Comparison of ENCODE assay signal across 16 cellular contexts in the genomic region with DNA sequence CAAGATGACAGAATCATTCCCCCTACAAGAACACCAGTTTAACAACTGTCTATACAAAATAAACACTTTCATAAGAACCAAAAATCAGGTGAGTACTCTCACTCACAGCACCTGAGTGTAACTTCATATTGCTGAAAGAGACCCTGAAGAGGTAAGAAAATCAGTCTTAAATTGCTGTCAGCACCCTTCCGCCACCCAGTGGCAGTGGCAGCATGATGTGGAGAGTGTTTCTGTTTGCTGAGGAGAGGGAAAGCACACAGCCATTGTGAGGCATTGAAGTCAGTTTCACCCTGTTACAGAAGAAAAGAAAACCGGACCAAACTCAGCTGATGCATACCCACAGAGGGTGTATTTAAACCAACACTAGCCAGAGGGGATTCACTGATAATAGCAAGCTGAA.
A peak's percentile ranks its signal among the peaks of the same experiment; 100 is the strongest.
DNase-seq lines count a peak whose midpoint lies in the region; ATAC-seq, FAIRE-seq and TF ChIP-seq lines count a peak whose summit lies in the region.
"Had no signal": no experiment of that assay in that cellular context is flagged by ENCODE, and none has a peak within 500 bp of the region (broad histone marks: within the 10 kb centered on the region; RNA-seq: fewer than 3 reads in every experiment).

No MANE protein-coding gene starts in this region.

- peak; percentile 67 for FAIRE-seq in HepG2 (lab: Jason Lieb, UNC)
- FAIRE-seq in urothelium cell line (lab: Jason Lieb, UNC): peak; percentile 61

- no TSS peak for BruUV-seq in HepG2 (replicated peaks; lab: Mats Ljungman, UMichigan)

- POLR2A ChIA-PET in HepG2 (lab: Yijun Ruan, JAX): no interaction called here

- no peaks in the 10 kb centered on the region for H4K20me1 ChIP-seq in HepG2 (ENCODE audit: insufficient read depth, low read length)
- H4K20me1 ChIP-seq in OCI-LY3 (ENCODE audit: insufficient read depth, low read length): no peaks in the 10 kb centered on the region

- WGBS in HepG2 (ENCODE audit: low lambda C conversion rate): 9% methylated on average over 2 of the region's 2 CpGs
- WGBS in right lobe of liver (ENCODE audit: insufficient coverage, low coverage, low lambda C conversion rate, missing lambda C conversion rate): 52% methylated on average over 2 of the region's 2 CpGs

- H2AFZ ChIP-seq in HepG2 (ENCODE audit: low read length) (no peak overlapping the region), OCI-LY3 (ENCODE audit: low read depth, low read length) (peak overlapping the region; percentile 24; the same call in 1 of the 2 replicates)

- H3K36me3 ChIP-seq in HepG2 (replicated peaks in 1 of 2; ENCODE audit: control insufficient read depth in 1 of 2, insufficient read depth in 2 of 2, low read length in 2 of 2): no peaks in the 10 kb centered on the region
- H3K36me3 ChIP-seq in right lobe of liver: no peaks in the 10 kb centered on the region
- H3K36me3 ChIP-seq in OCI-LY3 (replicated peaks; ENCODE audit: low read depth, low read length): no peaks in the 10 kb centered on the region

- no peaks in the 10 kb centered on the region for H3K9me3 ChIP-seq in HepG2 (ENCODE audit: low read length)
- no peaks in the 10 kb centered on the region for H3K9me3 ChIP-seq in right lobe of liver
- no peaks in the 10 kb centered on the region for H3K9me3 ChIP-seq in OCI-LY3 (ENCODE audit: insufficient read depth, low read length)

- H3K79me2 ChIP-seq in HepG2 (ENCODE audit: insufficient read depth, low read length): no peaks in the 10 kb centered on the region
- H3K79me2 ChIP-seq in OCI-LY3 (ENCODE audit: low read length): no peaks in the 10 kb centered on the region

- H3K4me1 ChIP-seq in HepG2 (ENCODE audit: insufficient read depth, low read length) (no peaks in the 10 kb centered on the region), right lobe of liver (no peaks in the 10 kb centered on the region), OCI-LY3 (ENCODE audit: low read length) (peaks cover 5% of the 10 kb centered on the region)

- no peak overlapping the region for H3K4me2 ChIP-seq in HepG2 (ENCODE audit: low read depth, low read length)
- H3K4me2 ChIP-seq in OCI-LY3 (ENCODE audit: low read length): no peak overlapping the region

- TF ChIP-seq POLR2A in HepG2 (IDR thresholded peaks at IDR 0.05; ENCODE audit: insufficient read depth in 1 of 2, low read depth in 2 of 2, low read length in 2 of 2): no peak
- no peak for TF ChIP-seq POLR2A in right lobe of liver (IDR thresholded peaks at IDR 0.05)

- TF ChIP-seq EP300 in HepG2 (IDR thresholded peaks at IDR 0.05; ENCODE audit: low read depth in 2 of 2, low read length in 2 of 2) (no peak), HepG2 (CRISPR knock-in tag; IDR thresholded peaks at IDR 0.05; ENCODE audit: borderline replicate concordance) (no peak)

- H3K27me3 ChIP-seq in HepG2 (ENCODE audit: control insufficient read depth in 1 of 2, insufficient read depth in 2 of 2, low read length in 2 of 2) (no peaks in the 10 kb centered on the region), right lobe of liver (no peaks in the 10 kb centered on the region), OCI-LY3 (ENCODE audit: low read depth, low read length) (no peaks in the 10 kb centered on the region)

- DNase-seq in HepG2 (ENCODE audit: low spot score) (peak; percentile 7), right lobe of liver (no peak), urothelium cell line (ENCODE audit: low spot score) (peak; percentile 4), SKM-1 treated with dmso at 0.1 percent for 144 hours (lab: John Stamatoyannopoulos, UW; ENCODE audit: unreplicated experiment) (no peak), substantia nigra (lab: John Stamatoyannopoulos, UW) (no peak)
- DNase-seq: activated CD4-positive, alpha-beta T cell treated with anti-CD3 and anti-CD28 coated beads for 4 hours; aorta; effector memory CD4-positive, alpha-beta T cell; NCI-H446; posterior cingulate gyrus; stimulated activated CD4-positive, alpha-beta T cell treated with anti-CD3 and anti-CD28 coated beads, Interleukin-1b, Interleukin-23, amount 100 ng/mL, for 48 hours had no signal

- CTCF ChIA-PET in HepG2 (lab: Yijun Ruan, JAX; ENCODE audit: low intra/inter-chr PET ratio, low total read pairs): no interaction called here

- H3K9ac ChIP-seq in HepG2 (ENCODE audit: insufficient read depth, low read depth, low read length) (no peak overlapping the region), OCI-LY3 (ENCODE audit: low read length) (no peak overlapping the region)

- intact Hi-C loops in HepG2 (cut with micrococcal nuclease; ENCODE audit: unreplicated experiment): loop anchor here (1.0 kb wide), 1 partner anchor 1018 kb away; no protein-coding TSS in a partner anchor
- intact Hi-C loops in right lobe of liver (cut with DNase I): no loop called here

- TF ChIP-seq CTCF in HepG2 (CRISPR knock-in tag; IDR thresholded peaks at IDR 0.05): no peak; the same call in 1 of the 2 replicates
- peak in 2 of 4 donors; percentile 13 to 14 for TF ChIP-seq CTCF in right lobe of liver (IDR thresholded peaks at IDR 0.05)
- peak; percentile 69 for TF ChIP-seq CTCF in OCI-LY3 (IDR thresholded peaks at IDR 0.05; ENCODE audit: low read depth, low read length)

- ATAC-seq in HepG2: peak; percentile 64
- no peak for ATAC-seq in right lobe of liver
- peak; percentile 52 for ATAC-seq in esophagus mucosa
- no peak for ATAC-seq in HG03457 (IDR thresholded peaks at IDR 0.05; ENCODE audit: unreplicated experiment)
- ATAC-seq: stimulated activated memory B cell treated with anti-CD40 and anti-IgM and Interleukin-4, amounts not matched to agents 10 μg/mL and 1 μg/mL and 100 μg/mL, for 72 hours had no signal

- no peak for TF ChIP-seq RAD21 in HepG2 (CRISPR knock-in tag; IDR thresholded peaks at IDR 0.05)

- H3K4me3 ChIP-seq in HepG2 (replicated peaks in 1 of 3; ENCODE audit: insufficient read depth in 1 of 3, low read depth in 2 of 3, low read length in 3 of 3) (no peak overlapping the region), right lobe of liver (no peak overlapping the region), OCI-LY3 (ENCODE audit: low read length) (no peak overlapping the region)
- H3K4me3 ChIP-seq: SK-N-MC had no signal

- H3K27ac ChIP-seq in HepG2 (ENCODE audit: extremely low read length, insufficient read depth, low read length) (no peak overlapping the region), right lobe of liver (no peak overlapping the region), OCI-LY3 (ENCODE audit: low read length) (no peak overlapping the region), substantia nigra (ENCODE audit: low read depth, low read length, poor library complexity, severe bottlenecking) (no peak overlapping the region)
- H3K27ac ChIP-seq: SK-N-MC had no signal

- in situ Hi-C loops in HepG2 (cut with HindIII; ENCODE audit: extremely low pct_ligation_motif_present, low pct_unique_long_range_greater_than_20kb): no loop called here

TF ChIP-seq in HepG2, 621 proteins besides CTCF, POLR2A, EP300 and RAD21:
- TF ChIP-seq STAG1 (CRISPR knock-in tag; IDR thresholded peaks at IDR 0.05) (0 out of 2 replicates have a peak, but pooled peaks have one; percentile 26), SMC3 (IDR thresholded peaks at IDR 0.05; ENCODE audit: low read length) (peak; percentile 16; the same call in 1 of the 2 replicates), SSRP1 (CRISPR knock-in tag; IDR thresholded peaks at IDR 0.05) (no peak)

Comparison
In these comparisons a context has a peak if more than half of its experiments do, and no peak if none do; other contexts are left out.
1. ATAC-seq: peak in HepG2 (single experiment) and esophagus mucosa (single experiment); none in right lobe of liver (0 of 4) and HG03457 (single experiment).
2. DNase-seq: peak in HepG2 (single experiment) and urothelium cell line (single experiment); none in right lobe of liver (0 of 3), SKM-1 treated with dmso at 0.1 percent for 144 hours (single experiment) and substantia nigra (0 of 49).